ENCODE assay signal across 9 cellular contexts in genomic region chr1:176480750-176481149, GRCh38. TPM values are rescaled to one million over a fixed set of nuclear protein-coding genes. Genes with fewer than 3 reads are reported as not detected.
"Had no signal": no experiment of that assay in that cellular context is flagged by ENCODE, and none has a peak within 500 bp of the region (broad histone marks: within the 10 kb centered on the region; RNA-seq: fewer than 3 reads in every experiment).

No MANE protein-coding gene starts in this region.

- DNase-seq: IMR-90, KBM-7, KG1 had no signal

- H3K36me3 Mint-ChIP-seq: IgD-negative memory B cell had no signal

- H3K27ac ChIP-seq: HL-60, KMS-11 had no signal

- H3K27ac Mint-ChIP-seq: IgD-negative memory B cell had no signal

- H3K4me2 ChIP-seq: KMS-11 had no signal

- ATAC-seq: HepG2 had no signal

- H3K4me1 Mint-ChIP-seq: IgD-negative memory B cell had no signal

- H3K9ac ChIP-seq: KMS-11 had no signal

- H3K4me3 Mint-ChIP-seq: IgD-negative memory B cell had no signal

- FAIRE-seq: HepG2, HTR-8/SVneo had no signal

- H3K27me3 Mint-ChIP-seq: IgD-negative memory B cell had no signal

RNA-seq across cellular contexts. Expression of gene PAPPA2, which starts 17.8 kb away (rescaled TPM):
- total RNA-seq: HepG2, HT-29 had no signal
- polyA plus RNA-seq: IgD-negative memory B cell had no signal
